In genomic region chr4:140103676-140104075, GRCh38 we compare ENCODE assay signal across 8 cellular contexts. TPM values are rescaled to one million over a fixed set of nuclear protein-coding genes. Genes with fewer than 3 reads are reported as not detected.
DNase-seq lines count a peak whose midpoint lies in the region; ATAC-seq, FAIRE-seq and TF ChIP-seq lines count a peak whose summit lies in the region.

No MANE protein-coding gene starts in this region.

- peaks cover 57% of the 10 kb centered on the region for H3K4me1 ChIP-seq in PC-9 (replicated peaks; ENCODE audit: insufficient read depth)

- peak overlapping the region; percentile 75 for H3K27ac ChIP-seq in PC-9

- H3K9me3 ChIP-seq in PC-9 (ENCODE audit: insufficient read depth, low read depth): no peaks in the 10 kb centered on the region

- peak; percentile 79 for ATAC-seq in GM18861 (IDR thresholded peaks at IDR 0.05; ENCODE audit: unreplicated experiment)
- ATAC-seq in HG02852 (IDR thresholded peaks at IDR 0.05; ENCODE audit: unreplicated experiment): peak; percentile 88

- intact Hi-C loops in PC-9 (cut with micrococcal nuclease; ENCODE audit: unreplicated experiment): no loop called here

- CTCF ChIA-PET in PC-9 (lab: Charles Lee): no interaction called here

- DNase-seq in PC-9 (peak in 1 of 2 experiments; percentile 47), frontal cortex (ENCODE audit: low spot score in 2 of 2) (no peak), NCI-H345 treated with DMSO at 0.1 percent for 48 hours (lab: John Stamatoyannopoulos, UW; ENCODE audit: unreplicated experiment) (no peak), NCI-H1105 (lab: John Stamatoyannopoulos, UW) (no peak), globus pallidus (ENCODE audit: low spot score) (no peak)
- peak; percentile 19 for DNase-seq in effector CD4-positive, alpha-beta T cell

- TF ChIP-seq CTCF in PC-9 (conservative IDR thresholded peaks at IDR 0.05): no peak

- no peak overlapping the region for H3K4me3 ChIP-seq in PC-9

- no peaks in the 10 kb centered on the region for H4K20me1 ChIP-seq in PC-9 (ENCODE audit: insufficient read depth)

- H2AFZ ChIP-seq in PC-9: no peak overlapping the region

- no peak for FAIRE-seq in frontal cortex (lab: Jason Lieb, UNC)

- H3K36me3 ChIP-seq in PC-9 (ENCODE audit: low read depth): no peaks in the 10 kb centered on the region

- no peaks in the 10 kb centered on the region for H3K9me2 ChIP-seq in PC-9 (ENCODE audit: insufficient read depth)

- no peaks in the 10 kb centered on the region for H3K27me3 ChIP-seq in PC-9 (ENCODE audit: insufficient read depth, low read depth)

- no peak overlapping the region for H3K4me2 ChIP-seq in PC-9

- H3F3A ChIP-seq in PC-9 (ENCODE audit: insufficient read depth, low read depth): peaks cover 26% of the 10 kb centered on the region; the same call in 1 of the 2 replicates

- POLR2A ChIA-PET in PC-9 (lab: Charles Lee; ENCODE audit: unreplicated experiment): no interaction called here

- H3K79me2 ChIP-seq in PC-9 (ENCODE audit: low read depth): peaks cover 84% of the 10 kb centered on the region

- no TSS peak for BruUV-seq in PC-9 (replicated peaks; lab: Mats Ljungman, UMichigan)

RNA-seq across cellular contexts. Expression of gene MAML3, which starts 50.3 kb away (rescaled TPM):
- total RNA-seq in PC-9 (2021) (10.5 and 15.2 TPM in 2 replicates), frontal cortex (7.7 TPM)
